In the genomic region with DNA sequence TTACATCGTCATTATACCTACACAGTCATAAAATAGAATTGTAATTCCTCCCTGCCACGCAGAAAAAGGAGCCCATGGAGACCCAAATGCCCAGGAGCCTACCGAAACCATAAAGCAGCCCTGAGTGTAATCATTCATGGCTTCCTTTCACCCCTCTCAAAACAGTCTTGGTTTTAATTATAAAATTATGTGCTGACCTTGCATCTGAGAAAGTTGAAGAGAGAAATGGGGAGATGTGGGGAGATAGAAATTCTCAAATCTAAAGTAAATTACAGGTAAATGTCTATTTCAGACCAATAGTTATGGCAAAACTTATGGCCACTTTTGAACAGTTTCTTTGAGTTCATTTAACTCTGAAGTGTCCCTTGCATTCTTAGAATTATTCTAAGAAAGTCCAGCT, we compare ENCODE assay signal across 8 cellular contexts.
"Had no signal": no experiment of that assay in that cellular context is flagged by ENCODE, and none has a peak within 500 bp of the region (broad histone marks: within the 10 kb centered on the region; RNA-seq: fewer than 3 reads in every experiment).

No MANE protein-coding gene starts in this region.

- H3K27ac Mint-ChIP-seq: HFFc6, IgD-negative memory B cell had no signal

- H3K4me3 ChIP-seq: HAP-1 had no signal

- H3K4me1 ChIP-seq: HAP-1 had no signal

- H3K27ac ChIP-seq: HL-60 had no signal

- H3K4me3 Mint-ChIP-seq: HFFc6, IgD-negative memory B cell had no signal

- DNase-seq: GOT3, H7, HFFc6, KBM-7 had no signal

- ATAC-seq: HCT116 had no signal

- H3K36me3 ChIP-seq: HAP-1 had no signal

- H3K4me1 Mint-ChIP-seq: IgD-negative memory B cell had no signal

- H3K9me3 ChIP-seq: HAP-1 had no signal
